Comparison of ENCODE assay signal across 10 cellular contexts in genomic region chr15:63218114-63218808, GRCh38. TPM values are rescaled to one million over a fixed set of nuclear protein-coding genes. Genes with fewer than 3 reads are reported as not detected.
DNase-seq lines count a peak whose midpoint lies in the region; ATAC-seq and TF ChIP-seq lines count a peak whose summit lies in the region.
"Had no signal": no experiment of that assay in that cellular context is flagged by ENCODE, and none has a peak within 500 bp of the region (broad histone marks: within the 10 kb centered on the region; RNA-seq: fewer than 3 reads in every experiment).

No MANE protein-coding gene starts in this region.

- H3K9me3 ChIP-seq in left lung (no peaks in the 10 kb centered on the region), BE2C (no peaks in the 10 kb centered on the region)

- DNase-seq in A172 (ENCODE audit: low spot score): peak; percentile 47
- DNase-seq in LHCN-M2 (ENCODE audit: low read depth): peak; percentile 66
- peak; percentile 87 for DNase-seq in choroid plexus epithelial cell (ENCODE audit: low read depth)
- no peak for DNase-seq in left lung
- DNase-seq in posterior cingulate gyrus: no peak
- DNase-seq in BE2C: no peak
- no peak for DNase-seq in NCI-H1694 treated with DMSO at 0.1 percent for 48 hours (lab: John Stamatoyannopoulos, UW)
- DNase-seq in putamen (ENCODE audit: low spot score): no peak
- DNase-seq: retina, RPMI8226 had no signal

- H3K4me1 ChIP-seq in left lung (peaks cover 23 to 78% of the 10 kb centered on the region in 2 donors), BE2C (no peaks in the 10 kb centered on the region)

- H3K27me3 ChIP-seq in left lung: no peaks in the 10 kb centered on the region
- H3K27me3 ChIP-seq in BE2C: no peaks in the 10 kb centered on the region

- H3K36me3 ChIP-seq in left lung (peaks cover 0 to 4% of the 10 kb centered on the region in 2 donors), BE2C (no peaks in the 10 kb centered on the region)

- TF ChIP-seq CTCF in choroid plexus epithelial cell (conservative IDR thresholded peaks at IDR 0.05; ENCODE audit: low read depth, low read length): no peak
- TF ChIP-seq CTCF in left lung (IDR thresholded peaks at IDR 0.05): no peak
- TF ChIP-seq CTCF in BE2C (IDR thresholded peaks at IDR 0.05; ENCODE audit: low read depth, low read length): no peak

- H3K27ac ChIP-seq in left lung: peak overlapping the region; percentile 40 to 50

- intact Hi-C loops in left lung (cut with DNase I): no loop called here
- intact Hi-C loops in posterior cingulate gyrus (cut with DNase I): no loop called here

- ATAC-seq in left lung: peak; percentile 47

- H3K4me3 ChIP-seq in choroid plexus epithelial cell (ENCODE audit: low read depth, low read length) (no peak overlapping the region), left lung (no peak overlapping the region), BE2C (ENCODE audit: low read depth, low read length) (no peak overlapping the region)

RNA-seq across cellular contexts. Expression of gene RAB8B, which starts 28.9 kb away (rescaled TPM):
- total RNA-seq in A172 (2014; rRNA removed; shearing (Covaris generic)): 18.2 and 20.5 TPM in 2 replicates
- total RNA-seq in LHCN-M2 (2014; rRNA removed) (34.6 and 39.1 TPM in 2 replicates), left lung (10 to 100 TPM; 45.1 to 60.2 TPM)
- polyA plus RNA-seq in LHCN-M2 (2012): 18.0 TPM
- 5.5 TPM for polyA plus RNA-seq in BE2C (2012; ENCODE audit: insufficient read depth, insufficient read length, low read depth)

RNA-seq across cellular contexts. Expression of gene APH1B, which starts 59.1 kb away (rescaled TPM):
- 12.8 and 15.0 TPM in 2 replicates for total RNA-seq in A172 (2014; rRNA removed; shearing (Covaris generic))
- total RNA-seq in LHCN-M2 (2014; rRNA removed) (27.3 and 32.8 TPM in 2 replicates), left lung (10 to 100 TPM; 24.0 to 32.2 TPM)
- polyA plus RNA-seq in LHCN-M2 (2012): 17.8 TPM
- polyA plus RNA-seq in BE2C (2012; ENCODE audit: insufficient read depth, insufficient read length, low read depth): 0.96 TPM

Comparison
In these comparisons a context has a peak if more than half of its experiments do, and no peak if none do; other contexts are left out.
1. DNase-seq: peak in A172 (single experiment), LHCN-M2 (single experiment) and choroid plexus epithelial cell (single experiment); none in left lung (0 of 2), posterior cingulate gyrus (0 of 10), BE2C (single experiment), NCI-H1694 treated with DMSO at 0.1 percent for 48 hours (single experiment) and putamen (single experiment).